ENCODE assay signal across 10 cellular contexts in genomic region chr15:74888716-74889115, GRCh38. TPM values are rescaled to one million over a fixed set of nuclear protein-coding genes. Genes with fewer than 3 reads are reported as not detected.
DNase-seq lines count a peak whose midpoint lies in the region; ATAC-seq, FAIRE-seq and TF ChIP-seq lines count a peak whose summit lies in the region.
"Had no signal": no experiment of that assay in that cellular context is flagged by ENCODE, and none has a peak within 500 bp of the region (broad histone marks: within the 10 kb centered on the region; RNA-seq: fewer than 3 reads in every experiment).

No MANE protein-coding gene starts in this region.

- peak overlapping the region; percentile 91 for H3K4me3 Mint-ChIP-seq in activated CD8-positive, alpha-beta T cell treated with anti-CD3 and anti-CD28 coated beads, Interleukin-2, amount 10 ng/mL, durations not matched to agents 7 days and 5 days
- peak overlapping the region; percentile 55 for H3K4me3 Mint-ChIP-seq in glutamatergic neuron (ENCODE audit: unreplicated experiment)
- peak overlapping the region; percentile 90 for H3K4me3 Mint-ChIP-seq in type B pancreatic cell

- H3K9me3 ChIP-seq in HepG2 (ENCODE audit: low read length): no peaks in the 10 kb centered on the region
- H3K9me3 ChIP-seq in right lobe of liver: no peaks in the 10 kb centered on the region
- H3K9me3 ChIP-seq: stomach had no signal

- no peaks in the 10 kb centered on the region; the same call in 1 of the 2 replicates for H4K20me1 ChIP-seq in HepG2 (ENCODE audit: insufficient read depth, low read length)

- peak overlapping the region; percentile 50 for H3K27ac Mint-ChIP-seq in activated CD8-positive, alpha-beta T cell treated with anti-CD3 and anti-CD28 coated beads, Interleukin-2, amount 10 ng/mL, durations not matched to agents 7 days and 5 days
- H3K27ac Mint-ChIP-seq in glutamatergic neuron (ENCODE audit: unreplicated experiment): peak overlapping the region; percentile 95
- no peak overlapping the region for H3K27ac Mint-ChIP-seq in type B pancreatic cell

- no TSS peak for BruUV-seq in HepG2 (replicated peaks; lab: Mats Ljungman, UMichigan)

- no peaks in the 10 kb centered on the region for H3K27me3 Mint-ChIP-seq in activated CD8-positive, alpha-beta T cell treated with anti-CD3 and anti-CD28 coated beads, Interleukin-2, amount 10 ng/mL, durations not matched to agents 7 days and 5 days (ENCODE audit: low read depth)
- H3K27me3 Mint-ChIP-seq in glutamatergic neuron (ENCODE audit: unreplicated experiment) (peaks cover 2% of the 10 kb centered on the region), type B pancreatic cell (no peaks in the 10 kb centered on the region)

- H3K4me1 ChIP-seq in HepG2 (ENCODE audit: insufficient read depth, low read length): peaks cover 45% of the 10 kb centered on the region
- H3K4me1 ChIP-seq in right lobe of liver: peaks cover 0 to 29% (median 8%) of the 10 kb centered on the region in 4 donors

- in situ Hi-C loops in HepG2 (cut with HindIII; ENCODE audit: extremely low pct_ligation_motif_present, low pct_unique_long_range_greater_than_20kb): no loop called here

- CTCF ChIA-PET in HepG2 (lab: Yijun Ruan, JAX; ENCODE audit: low intra/inter-chr PET ratio, low total read pairs): no interaction called here
- CTCF ChIA-PET in activated CD8-positive, alpha-beta T cell treated with anti-CD3 and anti-CD28 coated beads, Interleukin-2, amount 10 ng/mL, durations not matched to agents 7 days and 5 days (lab: Charles Lee): interaction anchor here (0.7 to 2.8 kb wide), 2 partner anchors 12 to 118 kb away, joined by 3 to 40 read pairs; no protein-coding TSS in a partner anchor

- H3K4me2 ChIP-seq in HepG2 (ENCODE audit: low read depth, low read length): peak overlapping the region; percentile 84

- H3K4me1 Mint-ChIP-seq in activated CD8-positive, alpha-beta T cell treated with anti-CD3 and anti-CD28 coated beads, Interleukin-2, amount 10 ng/mL, durations not matched to agents 7 days and 5 days (ENCODE audit: low read depth): peaks cover 59% of the 10 kb centered on the region
- H3K4me1 Mint-ChIP-seq in glutamatergic neuron (ENCODE audit: low read depth, unreplicated experiment): peaks cover 6% of the 10 kb centered on the region
- H3K4me1 Mint-ChIP-seq in type B pancreatic cell (ENCODE audit: unreplicated experiment): peaks cover 17% of the 10 kb centered on the region

- intact Hi-C loops in HepG2 (cut with micrococcal nuclease; ENCODE audit: unreplicated experiment): no loop called here
- intact Hi-C loops in right lobe of liver (cut with DNase I): no loop called here

- H3K27ac ChIP-seq in HepG2 (ENCODE audit: extremely low read length, insufficient read depth, low read length): no peak overlapping the region
- no peak overlapping the region for H3K27ac ChIP-seq in right lobe of liver

- H2AFZ ChIP-seq in HepG2 (ENCODE audit: low read length): no peak overlapping the region

- FAIRE-seq in HepG2 (lab: Jason Lieb, UNC): no peak

- 81% methylated on average over 4 of the region's 4 CpGs for WGBS in HepG2 (ENCODE audit: low lambda C conversion rate)
- WGBS in right lobe of liver (ENCODE audit: insufficient coverage, low coverage, low lambda C conversion rate, missing lambda C conversion rate): 83% methylated on average over 1 of the region's 4 CpGs

- H3K9me3 Mint-ChIP-seq in activated CD8-positive, alpha-beta T cell treated with anti-CD3 and anti-CD28 coated beads, Interleukin-2, amount 10 ng/mL, durations not matched to agents 7 days and 5 days (ENCODE audit: insufficient read depth): no peaks in the 10 kb centered on the region
- H3K9me3 Mint-ChIP-seq in glutamatergic neuron (ENCODE audit: unreplicated experiment) (peaks cover 4% of the 10 kb centered on the region), type B pancreatic cell (no peaks in the 10 kb centered on the region)

- peak overlapping the region in 1 of 3 experiments; percentile 99; a peak in 1 of 6 replicates for H3K4me3 ChIP-seq in HepG2 (replicated peaks in 1 of 3; ENCODE audit: insufficient read depth in 1 of 3, low read depth in 2 of 3, low read length in 3 of 3)
- H3K4me3 ChIP-seq in right lobe of liver: no peak overlapping the region

- H3K27me3 ChIP-seq in HepG2 (ENCODE audit: control insufficient read depth in 1 of 2, insufficient read depth in 2 of 2, low read length in 2 of 2) (no peaks in the 10 kb centered on the region; a peak in 1 of 5 replicates), right lobe of liver (no peaks in the 10 kb centered on the region)
- H3K27me3 ChIP-seq: stomach had no signal

- H3K36me3 Mint-ChIP-seq in activated CD8-positive, alpha-beta T cell treated with anti-CD3 and anti-CD28 coated beads, Interleukin-2, amount 10 ng/mL, durations not matched to agents 7 days and 5 days (ENCODE audit: low read depth): peaks cover 28% of the 10 kb centered on the region
- no peaks in the 10 kb centered on the region for H3K36me3 Mint-ChIP-seq in glutamatergic neuron (ENCODE audit: unreplicated experiment)
- peaks cover 4% of the 10 kb centered on the region for H3K36me3 Mint-ChIP-seq in type B pancreatic cell

- DNase-seq in HepG2 (ENCODE audit: low spot score) (no peak), right lobe of liver (no peak), glutamatergic neuron (no peak), type B pancreatic cell (ENCODE audit: extremely low spot score, unreplicated experiment) (no peak), NCI-H748 treated with DMSO at 0.1 percent for 48 hours (lab: John Stamatoyannopoulos, UW) (no peak), iPS-NIHi7 (ENCODE audit: extremely low spot score) (no peak)
- no peak for DNase-seq in activated CD8-positive, alpha-beta T cell treated with anti-CD3 and anti-CD28 coated beads, Interleukin-2, amount 10 ng/mL, durations not matched to agents 7 days and 5 days
- DNase-seq: NCI-H1930 had no signal

- POLR2A ChIA-PET in HepG2 (lab: Yijun Ruan, JAX): interaction anchor here (0.6 to 3.3 kb wide), 4 partner anchors 12 to 665 kb away, joined by 3 to 23 read pairs (median 16); partner anchors contain the start of genes FAM219B and SCAMP2
- POLR2A ChIA-PET in activated CD8-positive, alpha-beta T cell treated with anti-CD3 and anti-CD28 coated beads, Interleukin-2, amount 10 ng/mL, durations not matched to agents 7 days and 5 days (lab: Charles Lee): interaction anchor here (0.7 to 2.0 kb wide), 3 partner anchors 11 to 69 kb away, joined by 4 to 11 read pairs (median 5); no protein-coding TSS in a partner anchor

- no peak for TF ChIP-seq POLR2A in HepG2 (IDR thresholded peaks at IDR 0.05; ENCODE audit: insufficient read depth in 1 of 2, low read depth in 2 of 2, low read length in 2 of 2)
- no peak for TF ChIP-seq POLR2A in right lobe of liver (IDR thresholded peaks at IDR 0.05)

- ATAC-seq in HepG2 (no peak; the same call in 2 of the 3 replicates), right lobe of liver (no peak), GM19035 (IDR thresholded peaks at IDR 0.05; ENCODE audit: unreplicated experiment) (no peak)
- ATAC-seq in activated CD8-positive, alpha-beta T cell treated with anti-CD3 and anti-CD28 coated beads, Interleukin-2, amount 10 ng/mL, durations not matched to agents 7 days and 5 days: no peak

- H3K36me3 ChIP-seq in HepG2 (replicated peaks in 1 of 2; ENCODE audit: control insufficient read depth in 1 of 2, insufficient read depth in 2 of 2, low read length in 2 of 2): peaks cover 11 to 15% of the 10 kb centered on the region in 2 experiments; a peak in 4 of 5 replicates
- no peaks in the 10 kb centered on the region for H3K36me3 ChIP-seq in right lobe of liver

- no peak for TF ChIP-seq CTCF in HepG2 (CRISPR knock-in tag; IDR thresholded peaks at IDR 0.05)
- no peak for TF ChIP-seq CTCF in right lobe of liver (IDR thresholded peaks at IDR 0.05)
- TF ChIP-seq CTCF in glutamatergic neuron (IDR thresholded peaks at IDR 0.05; ENCODE audit: partially characterized antibody, unreplicated experiment): no peak
- no peak for TF ChIP-seq CTCF in type B pancreatic cell (conservative IDR thresholded peaks at IDR 0.05)

- TF ChIP-seq EP300 in HepG2 (IDR thresholded peaks at IDR 0.05; ENCODE audit: low read depth in 2 of 2, low read length in 2 of 2) (no peak), HepG2 (CRISPR knock-in tag; IDR thresholded peaks at IDR 0.05; ENCODE audit: borderline replicate concordance) (no peak)

- peaks cover 11% of the 10 kb centered on the region for H3K79me2 ChIP-seq in HepG2 (ENCODE audit: insufficient read depth, low read length)

- no peak for TF ChIP-seq RAD21 in HepG2 (CRISPR knock-in tag; IDR thresholded peaks at IDR 0.05)

- H3K9ac ChIP-seq in HepG2 (ENCODE audit: insufficient read depth, low read depth, low read length): 0 out of 2 replicates have a peak overlapping the region, but pooled peaks have one; percentile 95

RNA-seq across cellular contexts. Expression of gene MPI, which starts 1.1 kb away (rescaled TPM):
- total RNA-seq in HepG2 (2016; rRNA removed; fragmentation: Illumina TruSeq; extraction: Trizol) (36.9 and 49.7 TPM in 2 replicates), right lobe of liver (10 to 100 TPM; 23.5 to 69.7 (median 40.8) TPM), glutamatergic neuron (ENCODE audit: unreplicated experiment) (33.1 TPM), type B pancreatic cell (ENCODE audit: low replicate concordance) (32.7 and 50.3 TPM in 2 replicates)
- total RNA-seq in HepG2 (2016; cell fraction: cytosol; rRNA removed; fragmentation: Illumina TruSeq; extraction: Trizol; ENCODE audit: low read depth): 14.9 and 19.2 TPM in 2 replicates
- 41.4 and 51.3 TPM in 2 replicates for total RNA-seq in HepG2 (2016; cell fraction: insoluble cytoplasmic fraction; rRNA removed; fragmentation: Illumina TruSeq; extraction: Trizol)
- 19.0 and 24.4 TPM in 2 replicates for total RNA-seq in HepG2 (2016; cell fraction: membrane; rRNA removed; fragmentation: Illumina TruSeq; extraction: Trizol)
- total RNA-seq in HepG2 (2016; cell fraction: nucleus; rRNA removed; fragmentation: Illumina TruSeq; extraction: Trizol): 19.5 and 27.2 TPM in 2 replicates
- polyA plus RNA-seq in HepG2 (2011; rRNA removed): 63.5 and 66.7 TPM in 2 replicates
- 68.2 and 75.7 TPM in 2 replicates for polyA plus RNA-seq in HepG2 (2011; cell fraction: cytosol; rRNA removed)
- polyA plus RNA-seq in HepG2 (2011; cell fraction: nucleus; rRNA removed): 79.4 and 82.3 TPM in 2 replicates
- polyA plus RNA-seq in HepG2 (2012): 35.5 and 45.4 TPM in 2 replicates
- polyA plus RNA-seq in HepG2 (2016; cell fraction: cytosol; fragmentation: Illumina TruSeq; extraction: Trizol; ENCODE audit: low read depth): 11.8 and 13.8 TPM in 2 replicates
- polyA plus RNA-seq in HepG2 (2016; cell fraction: insoluble cytoplasmic fraction; fragmentation: Illumina TruSeq; extraction: Trizol; ENCODE audit: low read depth): 52.7 and 54.7 TPM in 2 replicates
- 18.4 and 18.9 TPM in 2 replicates for polyA plus RNA-seq in HepG2 (2016; cell fraction: membrane; fragmentation: Illumina TruSeq; extraction: Trizol; ENCODE audit: low read depth)
- polyA plus RNA-seq in HepG2 (2016; cell fraction: nucleus; fragmentation: Illumina TruSeq; extraction: Trizol; ENCODE audit: insufficient read depth, low read depth): 25.9 and 30.1 TPM in 2 replicates
- 129 and 146 TPM in 2 replicates for polyA minus RNA-seq in HepG2 (2011; rRNA and poly(A)+ RNA removed; ENCODE audit: low replicate concordance)
- polyA minus RNA-seq in HepG2 (2011; cell fraction: cytosol; rRNA and poly(A)+ RNA removed): 28.5 and 36.3 TPM in 2 replicates
- polyA minus RNA-seq in HepG2 (2011; cell fraction: nucleus; rRNA and poly(A)+ RNA removed): 54.8 and 73.8 TPM in 2 replicates
- total RNA-seq in activated CD8-positive, alpha-beta T cell treated with anti-CD3 and anti-CD28 coated beads, Interleukin-2, amount 10 ng/mL, durations not matched to agents 7 days and 5 days: 10 to 100 TPM; 55.7 to 56.7 TPM

RNA-seq across cellular contexts. Expression of gene SCAMP2, which starts 15.6 kb away (rescaled TPM):
- total RNA-seq in HepG2 (2016; rRNA removed; fragmentation: Illumina TruSeq; extraction: Trizol): 23.6 and 34.8 TPM in 2 replicates
- total RNA-seq in HepG2 (2016; cell fraction: cytosol; rRNA removed; fragmentation: Illumina TruSeq; extraction: Trizol; ENCODE audit: low read depth): 9.6 and 11.5 TPM in 2 replicates
- 21.6 and 36.5 TPM in 2 replicates for total RNA-seq in HepG2 (2016; cell fraction: insoluble cytoplasmic fraction; rRNA removed; fragmentation: Illumina TruSeq; extraction: Trizol)
- total RNA-seq in HepG2 (2016; cell fraction: membrane; rRNA removed; fragmentation: Illumina TruSeq; extraction: Trizol): 19.1 and 19.4 TPM in 2 replicates
- 34.8 and 43.1 TPM in 2 replicates for total RNA-seq in HepG2 (2016; cell fraction: nucleus; rRNA removed; fragmentation: Illumina TruSeq; extraction: Trizol)
- 121 and 137 TPM in 2 replicates for polyA plus RNA-seq in HepG2 (2011; rRNA removed)
- polyA plus RNA-seq in HepG2 (2011; cell fraction: cytosol; rRNA removed): 79.1 and 105 TPM in 2 replicates
- polyA plus RNA-seq in HepG2 (2011; cell fraction: nucleus; rRNA removed): 60.5 and 61.0 TPM in 2 replicates
- 46.1 and 60.6 TPM in 2 replicates for polyA plus RNA-seq in HepG2 (2012)
- 13.9 and 15.3 TPM in 2 replicates for polyA plus RNA-seq in HepG2 (2016; cell fraction: cytosol; fragmentation: Illumina TruSeq; extraction: Trizol; ENCODE audit: low read depth)
- 40.8 and 49.5 TPM in 2 replicates for polyA plus RNA-seq in HepG2 (2016; cell fraction: insoluble cytoplasmic fraction; fragmentation: Illumina TruSeq; extraction: Trizol; ENCODE audit: low read depth)
- 19.7 and 19.9 TPM in 2 replicates for polyA plus RNA-seq in HepG2 (2016; cell fraction: membrane; fragmentation: Illumina TruSeq; extraction: Trizol; ENCODE audit: low read depth)
- polyA plus RNA-seq in HepG2 (2016; cell fraction: nucleus; fragmentation: Illumina TruSeq; extraction: Trizol; ENCODE audit: insufficient read depth, low read depth): 82.6 and 86.5 TPM in 2 replicates
- 153 and 215 TPM in 2 replicates for polyA minus RNA-seq in HepG2 (2011; rRNA and poly(A)+ RNA removed; ENCODE audit: low replicate concordance)
- polyA minus RNA-seq in HepG2 (2011; cell fraction: cytosol; rRNA and poly(A)+ RNA removed): 43.0 and 53.0 TPM in 2 replicates
- polyA minus RNA-seq in HepG2 (2011; cell fraction: nucleus; rRNA and poly(A)+ RNA removed): 19.7 and 32.7 TPM in 2 replicates
- total RNA-seq in right lobe of liver: 10 to 100 TPM; 33.9 to 45.9 (median 41.7) TPM
- 100 to 1,000 TPM in 1 of 2 experiments, 10 to 100 TPM in 1; 96.9 to 105 TPM for total RNA-seq in activated CD8-positive, alpha-beta T cell treated with anti-CD3 and anti-CD28 coated beads, Interleukin-2, amount 10 ng/mL, durations not matched to agents 7 days and 5 days
- total RNA-seq in glutamatergic neuron (ENCODE audit: unreplicated experiment): 35.6 TPM
- total RNA-seq in type B pancreatic cell (ENCODE audit: low replicate concordance): 58.0 and 100 TPM in 2 replicates

RNA-seq across cellular contexts. Expression of gene FAM219B, which starts 17.9 kb away (rescaled TPM):
- total RNA-seq in HepG2 (2016; rRNA removed; fragmentation: Illumina TruSeq; extraction: Trizol) (18.0 and 36.6 TPM in 2 replicates), right lobe of liver (10 to 100 TPM; 11.1 to 14.7 (median 13.3) TPM), glutamatergic neuron (ENCODE audit: unreplicated experiment) (171 TPM), type B pancreatic cell (ENCODE audit: low replicate concordance) (112 and 117 TPM in 2 replicates)
- 14.9 and 16.5 TPM in 2 replicates for total RNA-seq in HepG2 (2016; cell fraction: cytosol; rRNA removed; fragmentation: Illumina TruSeq; extraction: Trizol; ENCODE audit: low read depth)
- 26.3 and 28.5 TPM in 2 replicates for total RNA-seq in HepG2 (2016; cell fraction: insoluble cytoplasmic fraction; rRNA removed; fragmentation: Illumina TruSeq; extraction: Trizol)
- total RNA-seq in HepG2 (2016; cell fraction: membrane; rRNA removed; fragmentation: Illumina TruSeq; extraction: Trizol): 34.0 and 34.5 TPM in 2 replicates
- total RNA-seq in HepG2 (2016; cell fraction: nucleus; rRNA removed; fragmentation: Illumina TruSeq; extraction: Trizol): 36.5 and 50.4 TPM in 2 replicates
- 50.2 and 52.3 TPM in 2 replicates for polyA plus RNA-seq in HepG2 (2011; rRNA removed)
- 28.4 and 30.8 TPM in 2 replicates for polyA plus RNA-seq in HepG2 (2011; cell fraction: cytosol; rRNA removed)
- polyA plus RNA-seq in HepG2 (2011; cell fraction: nucleus; rRNA removed): 176 and 185 TPM in 2 replicates
- polyA plus RNA-seq in HepG2 (2012): 21.6 and 28.8 TPM in 2 replicates
- 9.6 and 12.3 TPM in 2 replicates for polyA plus RNA-seq in HepG2 (2016; cell fraction: cytosol; fragmentation: Illumina TruSeq; extraction: Trizol; ENCODE audit: low read depth)
- 16.8 and 18.6 TPM in 2 replicates for polyA plus RNA-seq in HepG2 (2016; cell fraction: insoluble cytoplasmic fraction; fragmentation: Illumina TruSeq; extraction: Trizol; ENCODE audit: low read depth)
- 21.3 and 21.8 TPM in 2 replicates for polyA plus RNA-seq in HepG2 (2016; cell fraction: membrane; fragmentation: Illumina TruSeq; extraction: Trizol; ENCODE audit: low read depth)
- 53.3 TPM in 2 replicates for polyA plus RNA-seq in HepG2 (2016; cell fraction: nucleus; fragmentation: Illumina TruSeq; extraction: Trizol; ENCODE audit: insufficient read depth, low read depth)
- 48.2 and 65.5 TPM in 2 replicates for polyA minus RNA-seq in HepG2 (2011; rRNA and poly(A)+ RNA removed; ENCODE audit: low replicate concordance)
- polyA minus RNA-seq in HepG2 (2011; cell fraction: cytosol; rRNA and poly(A)+ RNA removed): 9.3 and 14.4 TPM in 2 replicates
- polyA minus RNA-seq in HepG2 (2011; cell fraction: nucleus; rRNA and poly(A)+ RNA removed): 30.9 and 39.9 TPM in 2 replicates
- total RNA-seq in activated CD8-positive, alpha-beta T cell treated with anti-CD3 and anti-CD28 coated beads, Interleukin-2, amount 10 ng/mL, durations not matched to agents 7 days and 5 days: 10 to 100 TPM; 61.3 to 72.5 TPM

RNA-seq across cellular contexts. Expression of gene ULK3, which starts 45.8 kb away (rescaled TPM):
- 8.2 and 15.2 TPM in 2 replicates for total RNA-seq in HepG2 (2016; rRNA removed; fragmentation: Illumina TruSeq; extraction: Trizol)
- total RNA-seq in HepG2 (2016; cell fraction: cytosol; rRNA removed; fragmentation: Illumina TruSeq; extraction: Trizol; ENCODE audit: low read depth): 7.6 and 8.1 TPM in 2 replicates
- total RNA-seq in HepG2 (2016; cell fraction: insoluble cytoplasmic fraction; rRNA removed; fragmentation: Illumina TruSeq; extraction: Trizol): 8.9 and 14.6 TPM in 2 replicates
- total RNA-seq in HepG2 (2016; cell fraction: membrane; rRNA removed; fragmentation: Illumina TruSeq; extraction: Trizol): 17.8 and 17.9 TPM in 2 replicates
- total RNA-seq in HepG2 (2016; cell fraction: nucleus; rRNA removed; fragmentation: Illumina TruSeq; extraction: Trizol): 13.8 and 17.0 TPM in 2 replicates
- polyA plus RNA-seq in HepG2 (2011; rRNA removed): 23.7 and 25.1 TPM in 2 replicates
- polyA plus RNA-seq in HepG2 (2011; cell fraction: cytosol; rRNA removed): 10.1 and 12.4 TPM in 2 replicates
- 149 and 163 TPM in 2 replicates for polyA plus RNA-seq in HepG2 (2011; cell fraction: nucleus; rRNA removed)
- 11.8 and 16.1 TPM in 2 replicates for polyA plus RNA-seq in HepG2 (2012)
- 9.7 and 10.4 TPM in 2 replicates for polyA plus RNA-seq in HepG2 (2016; cell fraction: cytosol; fragmentation: Illumina TruSeq; extraction: Trizol; ENCODE audit: low read depth)
- 7.6 and 10.2 TPM in 2 replicates for polyA plus RNA-seq in HepG2 (2016; cell fraction: insoluble cytoplasmic fraction; fragmentation: Illumina TruSeq; extraction: Trizol; ENCODE audit: low read depth)
- polyA plus RNA-seq in HepG2 (2016; cell fraction: membrane; fragmentation: Illumina TruSeq; extraction: Trizol; ENCODE audit: low read depth): 15.2 and 26.1 TPM in 2 replicates
- polyA plus RNA-seq in HepG2 (2016; cell fraction: nucleus; fragmentation: Illumina TruSeq; extraction: Trizol; ENCODE audit: insufficient read depth, low read depth): 43.8 and 44.9 TPM in 2 replicates
- 13.8 and 70.3 TPM in 2 replicates for polyA minus RNA-seq in HepG2 (2011; rRNA and poly(A)+ RNA removed; ENCODE audit: low replicate concordance)
- 4.8 and 5.1 TPM in 2 replicates for polyA minus RNA-seq in HepG2 (2011; cell fraction: cytosol; rRNA and poly(A)+ RNA removed)
- polyA minus RNA-seq in HepG2 (2011; cell fraction: nucleus; rRNA and poly(A)+ RNA removed): 11.6 and 13.2 TPM in 2 replicates
- 10 to 100 TPM; 19.7 to 25.1 (median 22.1) TPM for total RNA-seq in right lobe of liver
- total RNA-seq in activated CD8-positive, alpha-beta T cell treated with anti-CD3 and anti-CD28 coated beads, Interleukin-2, amount 10 ng/mL, durations not matched to agents 7 days and 5 days: 10 to 100 TPM; 56.9 to 58.0 TPM
- total RNA-seq in glutamatergic neuron (ENCODE audit: unreplicated experiment): 46.5 TPM
- 44.9 and 46.4 TPM in 2 replicates for total RNA-seq in type B pancreatic cell (ENCODE audit: low replicate concordance)

RNA-seq across cellular contexts. Expression of gene COX5A, which starts 49.2 kb away (rescaled TPM):
- total RNA-seq in HepG2 (2016; rRNA removed; fragmentation: Illumina TruSeq; extraction: Trizol): 217 and 218 TPM in 2 replicates
- total RNA-seq in HepG2 (2016; cell fraction: cytosol; rRNA removed; fragmentation: Illumina TruSeq; extraction: Trizol; ENCODE audit: low read depth): 117 and 120 TPM in 2 replicates
- total RNA-seq in HepG2 (2016; cell fraction: insoluble cytoplasmic fraction; rRNA removed; fragmentation: Illumina TruSeq; extraction: Trizol): 207 and 224 TPM in 2 replicates
- total RNA-seq in HepG2 (2016; cell fraction: membrane; rRNA removed; fragmentation: Illumina TruSeq; extraction: Trizol): 128 and 130 TPM in 2 replicates
- 98.7 and 101 TPM in 2 replicates for total RNA-seq in HepG2 (2016; cell fraction: nucleus; rRNA removed; fragmentation: Illumina TruSeq; extraction: Trizol)
- 132 and 158 TPM in 2 replicates for polyA plus RNA-seq in HepG2 (2011; rRNA removed)
- polyA plus RNA-seq in HepG2 (2011; cell fraction: cytosol; rRNA removed): 156 and 163 TPM in 2 replicates
- polyA plus RNA-seq in HepG2 (2011; cell fraction: nucleus; rRNA removed): 70.3 and 75.2 TPM in 2 replicates
- 264 and 279 TPM in 2 replicates for polyA plus RNA-seq in HepG2 (2012)
- 273 and 293 TPM in 2 replicates for polyA plus RNA-seq in HepG2 (2016; cell fraction: cytosol; fragmentation: Illumina TruSeq; extraction: Trizol; ENCODE audit: low read depth)
- 379 and 384 TPM in 2 replicates for polyA plus RNA-seq in HepG2 (2016; cell fraction: insoluble cytoplasmic fraction; fragmentation: Illumina TruSeq; extraction: Trizol; ENCODE audit: low read depth)
- 251 and 264 TPM in 2 replicates for polyA plus RNA-seq in HepG2 (2016; cell fraction: membrane; fragmentation: Illumina TruSeq; extraction: Trizol; ENCODE audit: low read depth)
- polyA plus RNA-seq in HepG2 (2016; cell fraction: nucleus; fragmentation: Illumina TruSeq; extraction: Trizol; ENCODE audit: insufficient read depth, low read depth): 250 and 258 TPM in 2 replicates
- 21.4 and 51.3 TPM in 2 replicates for polyA minus RNA-seq in HepG2 (2011; rRNA and poly(A)+ RNA removed; ENCODE audit: low replicate concordance)
- polyA minus RNA-seq in HepG2 (2011; cell fraction: cytosol; rRNA and poly(A)+ RNA removed): 76.2 and 81.5 TPM in 2 replicates
- 23.3 and 29.7 TPM in 2 replicates for polyA minus RNA-seq in HepG2 (2011; cell fraction: nucleus; rRNA and poly(A)+ RNA removed)
- total RNA-seq in right lobe of liver: 100 to 1,000 TPM; 130 to 169 (median 141) TPM
- 100 to 1,000 TPM; 305 to 313 TPM for total RNA-seq in activated CD8-positive, alpha-beta T cell treated with anti-CD3 and anti-CD28 coated beads, Interleukin-2, amount 10 ng/mL, durations not matched to agents 7 days and 5 days
- total RNA-seq in glutamatergic neuron (ENCODE audit: unreplicated experiment): 219 TPM
- 248 and 307 TPM in 2 replicates for total RNA-seq in type B pancreatic cell (ENCODE audit: low replicate concordance)
